ENCODE assay signal across 11 cellular contexts in genomic region chr5:159104058-159104651, GRCh38. TPM values are rescaled to one million over a fixed set of nuclear protein-coding genes. Genes with fewer than 3 reads are reported as not detected.
A peak's percentile ranks its signal among the peaks of the same experiment; 100 is the strongest.
DNase-seq lines count a peak whose midpoint lies in the region; ATAC-seq and TF ChIP-seq lines count a peak whose summit lies in the region.
"Had no signal": no experiment of that assay in that cellular context is flagged by ENCODE, and none has a peak within 500 bp of the region (broad histone marks: within the 10 kb centered on the region; RNA-seq: fewer than 3 reads in every experiment).

No MANE protein-coding gene starts in this region.

- DNase-seq in Panc1 (ENCODE audit: low read depth, low spot score): no peak
- peak; percentile 68 for DNase-seq in hepatic stellate cell (ENCODE audit: low spot score)
- DNase-seq in retina: peak; percentile 77
- DNase-seq in GM10266 (ENCODE audit: extremely low spot score): no peak
- DNase-seq: foreskin melanocyte had no signal

- no peaks in the 10 kb centered on the region for H3K9me3 ChIP-seq in ES-I3 (ENCODE audit: control insufficient read depth, insufficient read depth, low read length)
- H3K9me3 ChIP-seq in Panc1 (ENCODE audit: control insufficient read depth, insufficient read depth, low read depth, low read length): no peaks in the 10 kb centered on the region

- POLR2A ChIA-PET in Panc1 (lab: Charles Lee): no interaction called here

- peak overlapping the region; percentile 59; the same call in 1 of the 2 replicates for H3K9ac ChIP-seq in ES-I3 (ENCODE audit: low read depth, low read length)

- in situ Hi-C loops in Panc1 (cut with HindIII; ENCODE audit: low pct_unique_long_range_greater_than_20kb, low sequenced_read_pairs): no loop called here

- CTCF ChIA-PET in Panc1 (lab: Charles Lee): no interaction called here

- H3K36me3 ChIP-seq in ES-I3 (ENCODE audit: insufficient read depth, low read length) (no peaks in the 10 kb centered on the region), Panc1 (ENCODE audit: control insufficient read depth, insufficient read depth, low read length) (no peaks in the 10 kb centered on the region)

- no peak for ATAC-seq in Panc1
- no peak for ATAC-seq in GM19035 (IDR thresholded peaks at IDR 0.05; ENCODE audit: unreplicated experiment)
- ATAC-seq in GM21528 (IDR thresholded peaks at IDR 0.05; ENCODE audit: low FRiP score, unreplicated experiment): no peak
- no peak for ATAC-seq in GM18519 (IDR thresholded peaks at IDR 0.05; ENCODE audit: low FRiP score, unreplicated experiment)

- H3K27ac ChIP-seq in Panc1 (ENCODE audit: low read length): no peak overlapping the region
- H3K27ac ChIP-seq: SK-N-MC had no signal

- BruUV-seq in Panc1 (replicated peaks; lab: Mats Ljungman, UMichigan): no TSS peak

- peaks cover 43% of the 10 kb centered on the region for H3K27me3 ChIP-seq in Panc1 (ENCODE audit: control insufficient read depth, insufficient read depth, low read length)

- H3K4me1 ChIP-seq in ES-I3 (ENCODE audit: insufficient read depth, low read length): peaks cover 10% of the 10 kb centered on the region; the same call in 1 of the 2 replicates
- H3K4me1 ChIP-seq in Panc1 (ENCODE audit: control insufficient read depth, insufficient read depth, low read length): peaks cover 11% of the 10 kb centered on the region

- intact Hi-C loops in Panc1 (cut with micrococcal nuclease; ENCODE audit: unreplicated experiment): no loop called here

- H3K4me3 ChIP-seq in Panc1 (ENCODE audit: low read depth in 2 of 2, low read length in 2 of 2): no peak overlapping the region
- H3K4me3 ChIP-seq: SK-N-MC had no signal

- TF ChIP-seq CTCF in Panc1 (IDR thresholded peaks at IDR 0.05): peak; percentile 40; the same call in 1 of the 2 replicates
- TF ChIP-seq CTCF in GM10266 (IDR thresholded peaks at IDR 0.05; ENCODE audit: control insufficient read depth, insufficient read depth, low read depth, missing control alignments): no peak

RNA-seq across cellular contexts. Expression of gene EBF1, which starts 4.4 kb away (rescaled TPM):
- not detected for total RNA-seq in Panc1 (2021; ENCODE audit: unreplicated experiment)
- not detected for polyA plus RNA-seq in Panc1 (2012; ENCODE audit: insufficient read length)
- total RNA-seq: activated T-helper 1 cell treated with anti-CD3 and anti-CD28 coated beads, Interleukin-12 subunit alpha, Interleukin-12 subunit beta, Interleukin-2, Interleukin-4 antibody, amounts not matched to agents 30 ng/mL and 10 ng/mL and 1 ng/mL, durations not matched to agents 14 hours and 24 hours and 36 hours had no signal

Comparison
In these comparisons a context has a peak if more than half of its experiments do, and no peak if none do; other contexts are left out.
1. DNase-seq: peak in hepatic stellate cell (single experiment) and retina (single experiment); none in Panc1 (single experiment) and GM10266 (single experiment).